ENCODE assay signal across 11 cellular contexts in genomic region chr1:165288301-165289120, GRCh38.
A peak's percentile ranks its signal among the peaks of the same experiment; 100 is the strongest.
DNase-seq lines count a peak whose midpoint lies in the region; ATAC-seq lines count a peak whose summit lies in the region.
"Had no signal": no experiment of that assay in that cellular context is flagged by ENCODE, and none has a peak within 500 bp of the region (broad histone marks: within the 10 kb centered on the region; RNA-seq: fewer than 3 reads in every experiment).

No MANE protein-coding gene starts in this region.

- H4K8ac ChIP-seq in neuronal stem cell (ENCODE audit: low read depth, low read length), result no peak overlapping the region

- no peak overlapping the region for H2BK15ac ChIP-seq in neuronal stem cell (ENCODE audit: low read length)

- H3K4me1 ChIP-seq in neuronal stem cell (ENCODE audit: control insufficient read depth in 2 of 2, insufficient read depth in 1 of 2, low read depth in 1 of 2, low read length in 2 of 2), result peaks cover 0 to 13% of the 10 kb centered on the region in 2 donors
- H3K4me1 ChIP-seq: left ventricle myocardium inferior had no signal

- no peak overlapping the region for H2AK5ac ChIP-seq in neuronal stem cell (ENCODE audit: low read depth, low read length)

- no peak overlapping the region for H3K23ac ChIP-seq in neuronal stem cell (ENCODE audit: low read depth, low read length, poor library complexity)

- H3K79me1 ChIP-seq in neuronal stem cell (ENCODE audit: low read depth, low read length), result no peaks in the 10 kb centered on the region

- H2BK120ac ChIP-seq in neuronal stem cell (ENCODE audit: low read depth, low read length), result no peak overlapping the region

- H4K91ac ChIP-seq in neuronal stem cell (ENCODE audit: low read depth, low read length, poor library complexity), result no peak overlapping the region

- WGBS in neuronal stem cell (ENCODE audit: extremely low coverage in 2 of 2, insufficient read length in 2 of 2, insufficient replicate concordance in 1 of 2), 2 donors, result no CpG with 5 or more reads among the region's 16 CpGs

- ATAC-seq in HG02938 (IDR thresholded peaks at IDR 0.05; ENCODE audit: unreplicated experiment) (no peak), GM21529 (IDR thresholded peaks at IDR 0.05; ENCODE audit: unreplicated experiment) (no peak)

- H3K9ac ChIP-seq in neuronal stem cell (ENCODE audit: low read depth, low read length, poor library complexity), result no peak overlapping the region

- H3K4ac ChIP-seq in neuronal stem cell (ENCODE audit: low read length), result no peak overlapping the region

- no peaks in the 10 kb centered on the region for H3K36me3 ChIP-seq in neuronal stem cell (replicated peaks in 1 of 2; ENCODE audit: control insufficient read depth in 2 of 2, insufficient read depth in 2 of 2, low read length in 2 of 2)
- H3K36me3 ChIP-seq: brain microvascular endothelial cell, left ventricle myocardium inferior had no signal

- no peak overlapping the region for H3K4me3 ChIP-seq in neuronal stem cell (ENCODE audit: low read length in 2 of 2)
- H3K4me3 ChIP-seq: left ventricle myocardium inferior had no signal

- H3K4me2 ChIP-seq in neuronal stem cell (ENCODE audit: insufficient read depth, low read length, poor library complexity, severe bottlenecking), result no peak overlapping the region

- H3K9me3 ChIP-seq in neuronal stem cell (replicated peaks in 1 of 2; ENCODE audit: control insufficient read depth in 2 of 2, insufficient read depth in 1 of 2, low read depth in 1 of 2, low read length in 2 of 2), result no peaks in the 10 kb centered on the region
- H3K9me3 ChIP-seq: left ventricle myocardium inferior had no signal

- peak; percentile 94 for DNase-seq in DMS53 (lab: John Stamatoyannopoulos, UW)
- peak; percentile 68 to 81 for DNase-seq in NCI-H187 (lab: John Stamatoyannopoulos, UW)
- peak; percentile 65 to 77 for DNase-seq in SHP77 (lab: John Stamatoyannopoulos, UW)
- no peak for DNase-seq in neuronal stem cell (ENCODE audit: low spot score)
- DNase-seq in cerebellar cortex (ENCODE audit: low spot score), result no peak
- DNase-seq in posterior vena cava (ENCODE audit: low spot score), result no peak
- DNase-seq: activated CD8-positive, alpha-beta memory T cell treated with anti-CD3 and anti-CD28 coated beads, Interleukin-2, amount 50 U/mL, for 4 hours; brain microvascular endothelial cell; left ventricle myocardium inferior had no signal

- no peak overlapping the region for H2BK5ac ChIP-seq in neuronal stem cell (ENCODE audit: low read length)

- no peak overlapping the region for H3K14ac ChIP-seq in neuronal stem cell (ENCODE audit: low read length)

- intact Hi-C loops in posterior vena cava (cut with DNase I), result loop anchor here in 1 of 2 donors (2.0 kb wide), 1 partner anchor 66 kb away; no protein-coding TSS in a partner anchor

- H3K27ac ChIP-seq in neuronal stem cell (replicated peaks; ENCODE audit: low read length), result no peak overlapping the region
- H3K27ac ChIP-seq: brain microvascular endothelial cell, left ventricle myocardium inferior had no signal

- H3K27me3 ChIP-seq in neuronal stem cell (ENCODE audit: control insufficient read depth in 3 of 3, insufficient read depth in 3 of 3, low read depth in 1 of 3, low read length in 3 of 3), result peaks cover 0 to 11% (median 0%) of the 10 kb centered on the region in 3 experiments
- H3K27me3 ChIP-seq: brain microvascular endothelial cell had no signal

- H2AFZ ChIP-seq in neuronal stem cell (ENCODE audit: low read length), result no peak overlapping the region

- H2BK12ac ChIP-seq in neuronal stem cell (ENCODE audit: low read length), result peak overlapping the region; percentile 7

- no peak overlapping the region for H3K18ac ChIP-seq in neuronal stem cell (ENCODE audit: low read length)

Comparison
In these comparisons a context has a peak if more than half of its experiments do, and no peak if none do; other contexts are left out.
1. DNase-seq: peak in DMS53 (single experiment), NCI-H187 (2 of 2) and SHP77 (2 of 2); none in neuronal stem cell (single experiment), cerebellar cortex (single experiment) and posterior vena cava (single experiment).